Comparison of ENCODE assay signal across 8 cellular contexts in genomic region chr1:110619412-110620249, GRCh38. TPM values are rescaled to one million over a fixed set of nuclear protein-coding genes. Genes with fewer than 3 reads are reported as not detected.
DNase-seq lines count a peak whose midpoint lies in the region; ATAC-seq and TF ChIP-seq lines count a peak whose summit lies in the region.

No MANE protein-coding gene starts in this region.

- H3K27me3 Mint-ChIP-seq in CD4-positive, CD25-positive, alpha-beta regulatory T cell, result peaks cover 5% of the 10 kb centered on the region

- peaks cover 0 to 4% (median 1%) of the 10 kb centered on the region in 7 donors for H3K9me3 Mint-ChIP-seq in CD4-positive, CD25-positive, alpha-beta regulatory T cell

- peak overlapping the region; percentile 92 to 96 (median 95) for H3K27ac Mint-ChIP-seq in CD4-positive, CD25-positive, alpha-beta regulatory T cell

- H3K4me1 Mint-ChIP-seq in CD4-positive, CD25-positive, alpha-beta regulatory T cell, result peaks cover 30 to 44% (median 38%) of the 10 kb centered on the region in 4 donors

- TF ChIP-seq CTCF in lower leg skin (IDR thresholded peaks at IDR 0.05), result peak in 1 of 3 donors; percentile 33

- peak overlapping the region; percentile 84 to 97 (median 91) for H3K4me3 Mint-ChIP-seq in CD4-positive, CD25-positive, alpha-beta regulatory T cell

- peaks cover 26% of the 10 kb centered on the region for H3K4me1 ChIP-seq in CD4-positive, CD25-positive, alpha-beta regulatory T cell (ENCODE audit: control insufficient read depth, insufficient read depth, low read length, poor library complexity, severe bottlenecking)

- peak; percentile 80 to 92 (median 92) for DNase-seq in CD4-positive, CD25-positive, alpha-beta regulatory T cell
- DNase-seq in NCI-H526 treated with DMSO at 0.1 percent for 48 hours (lab: John Stamatoyannopoulos, UW) (peak; percentile 76), dermis microvascular lymphatic vessel endothelial cell (ENCODE audit: low read depth in 2 of 2) (peak; percentile 43 to 69), lower leg skin (ENCODE audit: low spot score in 2 of 2) (peak; percentile 59 to 95)
- DNase-seq in activated CD4-positive, alpha-beta T cell treated with anti-CD3 and anti-CD28 coated beads, Interleukin-2, amount 50 U/mL, for 48 hours, result peak; percentile 90
- DNase-seq in stimulated activated CD8-positive, alpha-beta memory T cell treated with anti-CD3 and anti-CD28 coated beads, Interleukin-12 subunit alpha, Interleukin-12 subunit beta, amount 100 ng/mL, for 24 hours (ENCODE audit: extremely low read depth), result peak; percentile 71

- intact Hi-C loops in lower leg skin (cut with DNase I; ENCODE audit: low total_unique reads), result loop anchor here (5.0 kb wide), 1 partner anchor 163 kb away; no protein-coding TSS in a partner anchor

- peak overlapping the region; percentile 78 for H3K27ac ChIP-seq in CD4-positive, CD25-positive, alpha-beta regulatory T cell (ENCODE audit: insufficient read depth, low read length, poor library complexity, severe bottlenecking)

- no peaks in the 10 kb centered on the region for H3K9me3 ChIP-seq in CD4-positive, CD25-positive, alpha-beta regulatory T cell (ENCODE audit: control insufficient read depth in 2 of 2, low read length in 2 of 2)

- H3K36me3 ChIP-seq in CD4-positive, CD25-positive, alpha-beta regulatory T cell (ENCODE audit: control insufficient read depth, insufficient read depth, low read length), result peaks cover 5% of the 10 kb centered on the region

- no peaks in the 10 kb centered on the region for H3K27me3 ChIP-seq in CD4-positive, CD25-positive, alpha-beta regulatory T cell (ENCODE audit: control insufficient read depth, insufficient read depth, low read length)

- peak overlapping the region; percentile 90 for H3K4me3 ChIP-seq in CD4-positive, CD25-positive, alpha-beta regulatory T cell (ENCODE audit: low read depth, low read length)
- no peak overlapping the region for H3K4me3 ChIP-seq in lower leg skin (ENCODE audit: low read depth, poor library complexity, severe bottlenecking)

- peaks cover 7% of the 10 kb centered on the region for H3K36me3 Mint-ChIP-seq in CD4-positive, CD25-positive, alpha-beta regulatory T cell

- 7 to 8% methylated on average over 22 to 24 of the region's 27 CpGs for WGBS in lower leg skin, 2 donors

- ATAC-seq in CD4-positive, CD25-positive, alpha-beta regulatory T cell (ENCODE audit: low read depth in 2 of 2), result peak; percentile 86 to 88
- peak; percentile 89 for ATAC-seq in GM19351 (IDR thresholded peaks at IDR 0.05; ENCODE audit: unreplicated experiment)
- ATAC-seq in HG03460 (IDR thresholded peaks at IDR 0.05; ENCODE audit: unreplicated experiment), result peak; percentile 78

- no peak for TF ChIP-seq POLR2A in lower leg skin (IDR thresholded peaks at IDR 0.05)

RNA-seq across cellular contexts. Expression of gene KCNA2, which starts 13.5 kb away (rescaled TPM):
- 5.8 TPM for total RNA-seq in CD4-positive, CD25-positive, alpha-beta regulatory T cell
- polyA plus RNA-seq in CD4-positive, CD25-positive, alpha-beta regulatory T cell, result 1 to 10 TPM in 1 of 4 donors, under 1 TPM in 3; 0.50 to 1.5 (median 0.62) TPM
- total RNA-seq in dermis microvascular lymphatic vessel endothelial cell (not detected in 2 replicates), lower leg skin (under 1 TPM in 2 of 4 donors, not detected in 2; 0.65 to 0.88 TPM)

RNA-seq across cellular contexts. Expression of gene KCNA3, which starts 55.1 kb away (rescaled TPM):
- 120 TPM for total RNA-seq in CD4-positive, CD25-positive, alpha-beta regulatory T cell
- polyA plus RNA-seq in CD4-positive, CD25-positive, alpha-beta regulatory T cell, result 10 to 100 TPM; 61.6 to 87.5 (median 84.9) TPM
- not detected in 2 replicates for total RNA-seq in dermis microvascular lymphatic vessel endothelial cell
- total RNA-seq in lower leg skin, result 1 to 10 TPM in 1 of 4 donors, under 1 TPM in 3; 0.30 to 1.0 (median 0.43) TPM

Comparison
In these comparisons a context has a peak if more than half of its experiments do, and no peak if none do; other contexts are left out.
1. RNA of gene KCNA3, which starts 55.1 kb away (total RNA-seq): 120 TPM in CD4-positive, CD25-positive, alpha-beta regulatory T cell (single experiment); 0.30 to 1.0 TPM in lower leg skin and not detected in dermis microvascular lymphatic vessel endothelial cell; every median in the first group is over 10 times any median in the second.
2. Peak in every context shown above with its lines, with median percentiles within 50 percentile points of each other: ATAC-seq and DNase-seq.